In the genomic region with DNA sequence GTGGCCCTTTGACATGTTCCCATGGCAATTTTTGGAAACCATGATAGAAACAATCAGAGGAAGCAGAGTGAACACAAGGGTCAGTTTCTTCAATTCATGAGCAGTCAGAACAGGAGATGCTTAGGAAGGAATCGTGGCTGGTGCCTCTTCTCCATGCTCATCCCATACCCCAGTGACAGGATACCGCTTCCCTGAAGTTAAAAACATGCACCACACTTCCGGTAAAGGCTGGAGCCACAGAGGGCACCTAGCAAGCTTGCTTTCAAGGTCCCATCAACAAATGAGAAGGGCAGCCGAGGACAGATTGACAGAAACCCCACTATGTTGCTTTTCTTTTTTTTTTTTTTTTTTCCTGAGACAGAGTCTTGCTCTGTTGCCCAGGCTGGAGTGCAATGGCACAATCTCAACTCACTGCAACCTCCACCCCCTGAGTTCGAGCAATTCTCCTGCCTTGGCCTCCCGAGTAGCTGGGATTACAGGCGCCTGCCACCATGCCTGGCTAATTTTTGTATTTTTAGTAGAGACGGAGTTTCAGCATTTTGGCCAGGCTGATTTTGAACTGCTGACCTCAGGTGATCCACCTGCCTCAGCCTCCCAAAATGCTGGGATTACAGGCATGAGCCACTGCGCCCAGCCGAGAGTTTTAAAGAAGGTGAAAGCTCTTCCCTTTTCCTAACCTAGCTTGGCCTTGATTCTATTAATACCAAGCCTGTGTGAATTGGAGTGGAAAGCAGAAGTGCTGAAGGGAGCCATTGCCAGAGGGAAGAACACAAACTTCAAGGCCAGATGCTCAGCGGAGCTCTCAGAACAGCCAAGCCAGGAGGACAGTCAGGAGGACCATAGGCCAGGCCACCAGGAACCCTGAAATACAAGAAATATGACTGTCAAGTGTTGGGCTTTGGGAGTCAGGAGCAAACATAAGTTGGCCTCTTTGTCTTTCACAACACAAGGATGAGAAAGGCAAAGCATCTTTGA, we compare ENCODE assay signal across 25 cellular contexts. TPM values are rescaled to one million over a fixed set of nuclear protein-coding genes. Genes with fewer than 3 reads are reported as not detected.
"Had no signal": no experiment of that assay in that cellular context is flagged by ENCODE, and none has a peak within 500 bp of the region (broad histone marks: within the 10 kb centered on the region; RNA-seq: fewer than 3 reads in every experiment).

No MANE protein-coding gene starts in this region.

- ATAC-seq: Panc1, PC-3 had no signal

- DNase-seq: Kasumi-1, MM.1S, NCI-H1092 treated with DMSO at 0.1 percent for 48 hours, NCI-H1436, NCI-H187, NCI-H2029, NCI-H2081 treated with DMSO at 0.1 percent for 48 hours, NCI-H2171, NCI-H226, NCI-H446, NCI-H510A, NCI-H524 treated with DMSO at 0.1 percent for 48 hours, NCI-H69, NCI-H774, PC-3, SHP77, SK-N-SH, SW 1271 had no signal

- H3K9me3 ChIP-seq: SK-N-SH had no signal

- H3K27ac ChIP-seq: KMS-11, RWPE1 had no signal

RNA-seq across cellular contexts. Expression of a gene that starts 16.6 kb away (rescaled TPM):
- total RNA-seq: HT-29, M059J, OCI-LY7, PC-3, SK-MEL-5 had no signal

RNA-seq across cellular contexts. Expression of a gene that starts 41.8 kb away (rescaled TPM):
- total RNA-seq: HT-29, M059J, OCI-LY7, PC-3, SK-MEL-5 had no signal
